In genomic region chr5:9739135-9739534, GRCh38 we compare ENCODE assay signal across 1 cellular context.
TF ChIP-seq lines count a peak whose summit lies in the region.

No MANE protein-coding gene starts in this region.

TF ChIP-seq in H1, 55 proteins besides CTCF, POLR2A, EP300 and RAD21 (continued from another document):
- TF ChIP-seq CHD7 (IDR thresholded peaks at IDR 0.05; ENCODE audit: insufficient replicate concordance, low read length): no peak
- TF ChIP-seq KDM4A (IDR thresholded peaks at IDR 0.05; ENCODE audit: low read depth, low read length, severe bottlenecking): no peak
- no peak for TF ChIP-seq POLR2AphosphoS5 (IDR thresholded peaks at IDR 0.05; ENCODE audit: low read depth, low read length)
- TF ChIP-seq BCL11A (IDR thresholded peaks at IDR 0.05; ENCODE audit: low read depth in 2 of 2, low read length in 2 of 2): no peak
- no peak for TF ChIP-seq SIRT6 (IDR thresholded peaks at IDR 0.05; ENCODE audit: low read length)
- TF ChIP-seq TEAD4 (IDR thresholded peaks at IDR 0.05; ENCODE audit: low read depth, low read length): no peak
- TF ChIP-seq JUND (IDR thresholded peaks at IDR 0.05; ENCODE audit: low read length): no peak
- TF ChIP-seq HDAC2 (IDR thresholded peaks at IDR 0.05; ENCODE audit: borderline replicate concordance in 1 of 2, low read depth in 2 of 2, low read length in 2 of 2): no peak
- no peak for TF ChIP-seq CBX8 (IDR thresholded peaks at IDR 0.05; ENCODE audit: borderline replicate concordance, low read depth, low read length)
- TF ChIP-seq MAX (IDR thresholded peaks at IDR 0.05): no peak
- TF ChIP-seq KDM5A (IDR thresholded peaks at IDR 0.05; ENCODE audit: low read length): no peak
TF ChIP-seq in H1: peak in this region for 0.
